ENCODE assay signal across 20 cellular contexts in the genomic region with DNA sequence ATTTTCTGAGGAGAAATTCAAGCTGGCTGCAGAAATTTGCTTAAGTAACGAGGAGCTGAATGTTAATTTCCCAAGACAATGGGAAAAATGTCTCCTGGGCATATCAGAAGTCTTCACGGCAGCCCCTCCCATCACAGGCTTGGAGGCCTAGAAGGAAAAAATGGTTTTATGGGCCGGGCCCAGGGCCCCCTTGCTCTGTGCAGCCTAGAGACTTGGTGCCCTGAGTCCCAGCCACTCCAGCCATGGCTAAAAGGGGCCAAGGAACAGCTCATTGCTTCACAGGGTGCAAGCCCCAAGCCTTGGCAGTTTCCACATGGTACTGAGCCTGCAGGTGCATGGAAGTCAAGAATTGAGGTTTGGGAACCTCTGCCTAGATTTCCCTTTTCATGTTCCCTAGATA. TPM values are rescaled to one million over a fixed set of nuclear protein-coding genes. Genes with fewer than 3 reads are reported as not detected.
A peak's percentile ranks its signal among the peaks of the same experiment; 100 is the strongest.
DNase-seq lines count a peak whose midpoint lies in the region; ATAC-seq, FAIRE-seq and TF ChIP-seq lines count a peak whose summit lies in the region.
"Had no signal": no experiment of that assay in that cellular context is flagged by ENCODE, and none has a peak within 500 bp of the region (broad histone marks: within the 10 kb centered on the region; RNA-seq: fewer than 3 reads in every experiment).

No MANE protein-coding gene starts in this region.

- intact Hi-C loops in K562 (cut with micrococcal nuclease) (no loop called here), posterior vena cava (cut with DNase I) (no loop called here), upper lobe of right lung (cut with DNase I) (no loop called here)

- no peak for FAIRE-seq in K562 (lab: Jason Lieb, UNC)
- FAIRE-seq: D721Med, GM12891, GM18507 had no signal

- WGBS in K562 (ENCODE audit: insufficient coverage, low coverage, missing lambda C conversion rate), result 18% methylated on average over 3 of the region's 3 CpGs

- no peaks in the 10 kb centered on the region for H3K79me2 ChIP-seq in K562 (ENCODE audit: control insufficient read depth, insufficient read depth, low read length)
- no peaks in the 10 kb centered on the region for H3K79me2 ChIP-seq in osteoblast (ENCODE audit: insufficient read depth, low read length)

- no peak for TF ChIP-seq EP300 in K562 (IDR thresholded peaks at IDR 0.05; ENCODE audit: low read length)

- POLR2A ChIA-PET in K562 (lab: Yijun Ruan, JAX), result no interaction called here

- no peak for TF ChIP-seq CTCF in K562 (IDR thresholded peaks at IDR 0.05 in 2 of 3, conservative IDR thresholded peaks at IDR 0.05 in 1 of 3; ENCODE audit: insufficient read depth in 2 of 3, low read depth in 1 of 3, low read length in 3 of 3)
- no peak for TF ChIP-seq CTCF in upper lobe of right lung (IDR thresholded peaks at IDR 0.05)
- no peak for TF ChIP-seq CTCF in osteoblast (IDR thresholded peaks at IDR 0.05; ENCODE audit: extremely low read depth, low read depth, low read length)

- no peak for TF ChIP-seq RAD21 in K562 (CRISPR knock-in tag; conservative IDR thresholded peaks at IDR 0.05 in 1 of 2, IDR thresholded peaks at IDR 0.05 in 1 of 2)

- H3K4me1 ChIP-seq in K562 (replicated peaks in 1 of 2; ENCODE audit: control insufficient read depth in 2 of 2, insufficient read depth in 2 of 2, low read length in 2 of 2), result no peaks in the 10 kb centered on the region
- no peaks in the 10 kb centered on the region for H3K4me1 ChIP-seq in upper lobe of right lung
- H3K4me1 ChIP-seq in osteoblast (ENCODE audit: insufficient read depth, low read length), result no peaks in the 10 kb centered on the region
- H3K4me1 ChIP-seq: BLaER1 had no signal

- no peak overlapping the region for H3K27ac ChIP-seq in K562 (ENCODE audit: extremely low read depth, low read depth, low read length)
- no peak overlapping the region for H3K27ac ChIP-seq in upper lobe of right lung
- no peak overlapping the region for H3K27ac ChIP-seq in osteoblast (ENCODE audit: low read depth, low read length)
- H3K27ac ChIP-seq: BLaER1, C4-2B had no signal

- H3K36me3 ChIP-seq in K562 (ENCODE audit: control insufficient read depth, insufficient read depth, low read length) (no peaks in the 10 kb centered on the region), upper lobe of right lung (no peaks in the 10 kb centered on the region), osteoblast (ENCODE audit: insufficient read depth, low read length) (no peaks in the 10 kb centered on the region)

- DNase-seq in K562 (ENCODE audit: extremely low read depth in 1 of 4, low spot score in 3 of 4), result no peak
- peak; percentile 52 for DNase-seq in posterior vena cava (ENCODE audit: low spot score)
- DNase-seq in upper lobe of right lung, result peak; percentile 12
- no peak for DNase-seq in osteoblast (ENCODE audit: insufficient read length, low spot score, missing footprints)
- no peak for DNase-seq in mucosa of gallbladder (ENCODE audit: low spot score)
- DNase-seq in DMS 273 treated with DMSO at 0.1 percent for 48 hours (lab: John Stamatoyannopoulos, UW), result no peak
- DNase-seq: CD4-positive, alpha-beta T cell; CD8-positive, alpha-beta memory T cell; DMS53; DMS79 treated with DMSO at 0.1 percent for 48 hours; GF-D8; H9; HFFc6 had no signal

- no peaks in the 10 kb centered on the region for H3K9me1 ChIP-seq in K562 (ENCODE audit: control insufficient read depth, insufficient read depth, low read length)

- BruUV-seq in K562 (replicated peaks; lab: Mats Ljungman, UMichigan), result no TSS peak

- H3K9me3 ChIP-seq in K562 (replicated peaks; ENCODE audit: control insufficient read depth, insufficient read depth, low read depth, low read length) (0 out of 2 replicates have a peak, but pooled peaks cover 4% of the 10 kb centered on the region), upper lobe of right lung (no peaks in the 10 kb centered on the region), osteoblast (ENCODE audit: low read depth, low read length) (no peaks in the 10 kb centered on the region)

- no peaks in the 10 kb centered on the region for H4K20me1 ChIP-seq in K562 (replicated peaks; ENCODE audit: control insufficient read depth, insufficient read depth, low read length)
- no peaks in the 10 kb centered on the region for H4K20me1 ChIP-seq in osteoblast (ENCODE audit: insufficient read depth, low read length)
- H4K20me1 ChIP-seq: BLaER1 had no signal

- in situ Hi-C loops in K562 (cut with MboI), result no loop called here

- no peak overlapping the region for H3K4me3 ChIP-seq in K562
- no peak overlapping the region for H3K4me3 ChIP-seq in upper lobe of right lung
- H3K4me3 ChIP-seq in osteoblast (ENCODE audit: insufficient read depth, low read length), result no peak overlapping the region
- H3K4me3 ChIP-seq: BLaER1, GM23338 had no signal

- H2AFZ ChIP-seq in K562 (ENCODE audit: low read depth, low read length), result no peak overlapping the region
- no peak overlapping the region for H2AFZ ChIP-seq in osteoblast (ENCODE audit: low read length)
- H2AFZ ChIP-seq: GM23338 had no signal

- H3K27me3 ChIP-seq in K562 (ENCODE audit: control insufficient read depth in 2 of 2, insufficient read depth in 2 of 2, low read length in 2 of 2), result no peaks in the 10 kb centered on the region
- H3K27me3 ChIP-seq in upper lobe of right lung, result no peaks in the 10 kb centered on the region
- H3K27me3 ChIP-seq in osteoblast (ENCODE audit: insufficient read depth, low read length), result no peaks in the 10 kb centered on the region
- H3K27me3 ChIP-seq: BLaER1 had no signal

- TF ChIP-seq POLR2A in K562 (conservative IDR thresholded peaks at IDR 0.05), result no peak

- no peak overlapping the region for H3K9ac ChIP-seq in K562 (ENCODE audit: insufficient read depth in 1 of 2, low read depth in 2 of 2, low read length in 2 of 2)
- H3K9ac ChIP-seq: BLaER1 had no signal

- no peak for ATAC-seq in K562
- no peak for ATAC-seq in upper lobe of right lung
- ATAC-seq: GM23338, HCT116 had no signal

- H3K4me2 ChIP-seq in K562 (ENCODE audit: insufficient read depth, low read length), result no peak overlapping the region
- no peak overlapping the region for H3K4me2 ChIP-seq in osteoblast (ENCODE audit: insufficient read depth, low read length)
- H3K4me2 ChIP-seq: BLaER1, GM23338 had no signal

- CTCF ChIA-PET in K562 (lab: Yijun Ruan, JAX; ENCODE audit: low intra/inter-chr PET ratio), result no interaction called here

TF ChIP-seq in K562, 482 proteins besides CTCF, POLR2A, EP300 and RAD21 (continues in another document):
- TF ChIP-seq POLR2H (tag; IDR thresholded peaks at IDR 0.05; ENCODE audit: low read depth), result no peak

RNA-seq across cellular contexts. Expression of a gene that starts 24.3 kb away (rescaled TPM):
- total RNA-seq in K562 (2011; cell fraction: chromatin; rRNA removed; ENCODE audit: low replicate concordance), result 297 and 1,009 TPM in 2 replicates
- 170 and 251 TPM in 2 replicates for total RNA-seq in K562 (2011; cell fraction: nucleolus; rRNA removed)
- total RNA-seq in K562 (2011; cell fraction: nucleoplasm; rRNA removed), result 335 and 379 TPM in 2 replicates
- total RNA-seq in K562 (2014; rRNA removed), result 578 and 630 TPM in 2 replicates
- 496 and 561 TPM in 2 replicates for total RNA-seq in K562 (2014; rRNA removed; fragmentation: Illumina TruSeq; extraction: Trizol)
- total RNA-seq in K562 (2015; rRNA removed; fragmentation: Illumina TruSeq; extraction: Trizol), result 376 and 377 TPM in 2 replicates
- total RNA-seq in K562 (2021), result 895 and 957 TPM in 2 replicates
- polyA plus RNA-seq in K562 (2011; rRNA removed), result 1,094 and 1,547 TPM in 2 replicates
- polyA plus RNA-seq in K562 (2011; cell fraction: cytosol; rRNA removed), result 239 and 550 TPM in 2 replicates
- 154 and 294 TPM in 2 replicates for polyA plus RNA-seq in K562 (2011; cell fraction: nucleus; rRNA removed)
- 370 and 1,431 TPM in 2 replicates for polyA plus RNA-seq in K562 (2012)
- 1,640 and 1,731 TPM in 2 replicates for polyA plus RNA-seq in K562 (2014; fragmentation: Illumina TruSeq; extraction: Trizol)
- polyA plus RNA-seq in K562 (2014; fragmentation: Nextera tagmentation; extraction: Ambion mirVana), result 1,000 to 10,000 TPM in 1 of 2 experiments, 100 to 1,000 TPM in 1; 787 to 1,003 TPM
- 879 and 956 TPM in 2 replicates for polyA plus RNA-seq in K562 (2014; rRNA removed)
- 1,917 and 1,981 TPM in 2 replicates for polyA minus RNA-seq in K562 (2011; rRNA and poly(A)+ RNA removed)
- polyA minus RNA-seq in K562 (2011; cell fraction: cytosol; rRNA and poly(A)+ RNA removed), result 1,324 and 1,529 TPM in 2 replicates
- 126 and 337 TPM in 2 replicates for polyA minus RNA-seq in K562 (2011; cell fraction: nucleus; rRNA and poly(A)+ RNA removed)
- total RNA-seq in posterior vena cava, result 100 to 1,000 TPM; 274 to 464 TPM
- total RNA-seq in upper lobe of right lung, result 490 TPM
- total RNA-seq in osteoblast, result 193 and 198 TPM in 2 replicates
- total RNA-seq in mucosa of gallbladder, result 818 TPM

RNA-seq across cellular contexts. Expression of a gene that starts 28.6 kb away (rescaled TPM):
- total RNA-seq in K562 (2011; cell fraction: chromatin; rRNA removed; ENCODE audit: low replicate concordance), result 40.2 and 51.8 TPM in 2 replicates
- total RNA-seq in K562 (2011; cell fraction: nucleolus; rRNA removed), result 22.0 and 24.1 TPM in 2 replicates
- total RNA-seq in K562 (2011; cell fraction: nucleoplasm; rRNA removed), result 41.4 and 49.4 TPM in 2 replicates
- total RNA-seq in K562 (2014; rRNA removed), result 8.0 and 9.6 TPM in 2 replicates
- 12.1 and 13.9 TPM in 2 replicates for total RNA-seq in K562 (2014; rRNA removed; fragmentation: Illumina TruSeq; extraction: Trizol)
- total RNA-seq in K562 (2015; rRNA removed; fragmentation: Illumina TruSeq; extraction: Trizol), result 14.7 and 15.3 TPM in 2 replicates
- 13.3 and 16.6 TPM in 2 replicates for total RNA-seq in K562 (2021)
- polyA plus RNA-seq in K562 (2011; rRNA removed), result 10.0 and 11.8 TPM in 2 replicates
- 8.6 and 8.7 TPM in 2 replicates for polyA plus RNA-seq in K562 (2011; cell fraction: cytosol; rRNA removed)
- polyA plus RNA-seq in K562 (2011; cell fraction: nucleus; rRNA removed), result 12.1 and 12.4 TPM in 2 replicates
- polyA plus RNA-seq in K562 (2012), result 7.8 and 9.6 TPM in 2 replicates
- polyA plus RNA-seq in K562 (2014; fragmentation: Illumina TruSeq; extraction: Trizol), result 10.2 and 10.5 TPM in 2 replicates
- polyA plus RNA-seq in K562 (2014; fragmentation: Nextera tagmentation; extraction: Ambion mirVana), result 10 to 100 TPM in 1 of 2 experiments, 1 to 10 TPM in 1; 7.0 to 12.1 TPM
- 9.4 and 11.7 TPM in 2 replicates for polyA plus RNA-seq in K562 (2014; rRNA removed)
- 23.3 and 23.9 TPM in 2 replicates for polyA minus RNA-seq in K562 (2011; rRNA and poly(A)+ RNA removed)
- 11.5 and 17.4 TPM in 2 replicates for polyA minus RNA-seq in K562 (2011; cell fraction: cytosol; rRNA and poly(A)+ RNA removed)
- polyA minus RNA-seq in K562 (2011; cell fraction: nucleus; rRNA and poly(A)+ RNA removed), result 7.7 and 15.2 TPM in 2 replicates
- 10 to 100 TPM; 27.6 to 28.0 TPM for total RNA-seq in posterior vena cava
- total RNA-seq in upper lobe of right lung, result 25.2 TPM
- total RNA-seq in osteoblast, result 15.6 and 18.3 TPM in 2 replicates
- 33.7 TPM for total RNA-seq in mucosa of gallbladder

Comparison
In these comparisons a context has a peak if more than half of its experiments do, and no peak if none do; other contexts are left out.
1. DNase-seq: peak in posterior vena cava (single experiment) and upper lobe of right lung (single experiment); none in K562 (0 of 4), osteoblast (single experiment), mucosa of gallbladder (single experiment) and DMS 273 treated with DMSO at 0.1 percent for 48 hours (single experiment).